ENCODE assay signal across 1 cellular context in genomic region chr10:1048732-1049424, GRCh38.
TF ChIP-seq lines count a peak whose summit lies in the region.

IDI1 (minus strand) TSS chr10:1049119; CDS start chr10:1049003, 116 bp downstream.

TF ChIP-seq in K562, 482 proteins besides CTCF, POLR2A, EP300 and RAD21 (continued from another document and continues in another):
- TF ChIP-seq RNF219 (CRISPR knock-in tag; IDR thresholded peaks at IDR 0.05) (no peak), ZNF407 (IDR thresholded peaks at IDR 0.05; ENCODE audit: low read depth) (no peak), SNIP1 (IDR thresholded peaks at IDR 0.05; ENCODE audit: low read depth) (peak; percentile 71; the same call in 1 of the 2 replicates), KAT7 (CRISPR knock-in tag; IDR thresholded peaks at IDR 0.05; ENCODE audit: borderline replicate concordance) (no peak; the same call in 1 of the 2 replicates), ZEB2 (IDR thresholded peaks at IDR 0.05) (no peak), ATF3 (IDR thresholded peaks at IDR 0.05) (no peak), ATF3 (CRISPR knock-in tag; conservative IDR thresholded peaks at IDR 0.05) (no peak), YBX1 (IDR thresholded peaks at IDR 0.05) (no peak), NCOA1 (IDR thresholded peaks at IDR 0.05; ENCODE audit: low read depth) (peak; percentile 68; the same call in 1 of the 2 replicates), PHF20 (IDR thresholded peaks at IDR 0.05; ENCODE audit: partially characterized antibody) (peak; percentile 4), PRMT5 (CRISPR knock-in tag; IDR thresholded peaks at IDR 0.05) (no peak), GMEB1 (CRISPR knock-in tag; IDR thresholded peaks at IDR 0.05) (peak; percentile 73), MCM7 (IDR thresholded peaks at IDR 0.05) (no peak), ZNF586 (CRISPR knock-in tag; conservative IDR thresholded peaks at IDR 0.05) (no peak), PHF21A (IDR thresholded peaks at IDR 0.05; ENCODE audit: borderline replicate concordance, low read depth) (no peak), TCF7 (IDR thresholded peaks at IDR 0.05; ENCODE audit: borderline replicate concordance) (no peak; the same call in 1 of the 2 replicates), CEBPB (tag; IDR thresholded peaks at IDR 0.05) (no peak), MYBL2 (IDR thresholded peaks at IDR 0.05; ENCODE audit: low read depth) (no peak), MYBL2 (CRISPR knock-in tag; IDR thresholded peaks at IDR 0.05; ENCODE audit: borderline replicate concordance) (no peak), SRSF9 (IDR thresholded peaks at IDR 0.05; ENCODE audit: borderline replicate concordance, low read depth, low read length) (no peak), ZBTB7A (IDR thresholded peaks at IDR 0.05; ENCODE audit: borderline replicate concordance, control insufficient read depth, low read depth, low read length) (0 out of 2 replicates have a peak, but pooled peaks have one; percentile 43), ZNF239 (CRISPR knock-in tag; IDR thresholded peaks at IDR 0.05) (no peak), MTF1 (CRISPR knock-in tag; IDR thresholded peaks at IDR 0.05; ENCODE audit: borderline replicate concordance) (no peak), MAX (CRISPR knock-in tag; IDR thresholded peaks at IDR 0.05) (peak; percentile 71), TEAD2 (tag; IDR thresholded peaks at IDR 0.05) (no peak), MCM5 (IDR thresholded peaks at IDR 0.05; ENCODE audit: low read depth) (no peak), NFXL1 (CRISPR knock-in tag; IDR thresholded peaks at IDR 0.05) (no peak), CBFB (CRISPR knock-in tag; IDR thresholded peaks at IDR 0.05) (0 out of 2 replicates have a peak, but pooled peaks have one; percentile 20), CTBP1 (IDR thresholded peaks at IDR 0.05; ENCODE audit: borderline replicate concordance) (peak; percentile 96), ZNF217 (CRISPR knock-in tag; IDR thresholded peaks at IDR 0.05) (no peak), SFPQ (IDR thresholded peaks at IDR 0.05; ENCODE audit: low read depth, low read length) (no peak), HIVEP1 (CRISPR knock-in tag; IDR thresholded peaks at IDR 0.05) (peak; percentile 65; the same call in 1 of the 2 replicates), KHSRP (IDR thresholded peaks at IDR 0.05) (0 out of 2 replicates have a peak, but pooled peaks have one; percentile 42), ZNF512 (tag; IDR thresholded peaks at IDR 0.05) (no peak), TRIM24 (IDR thresholded peaks at IDR 0.05) (no peak), EWSR1 (IDR thresholded peaks at IDR 0.05; ENCODE audit: borderline replicate concordance, low read depth, partially characterized antibody) (no peak), ARID4B (CRISPR knock-in tag; IDR thresholded peaks at IDR 0.05) (peak; percentile 38), ZNF431 (CRISPR knock-in tag; IDR thresholded peaks at IDR 0.05) (no peak), ZKSCAN8 (CRISPR knock-in tag; IDR thresholded peaks at IDR 0.05) (no peak), MTA2 (IDR thresholded peaks at IDR 0.05; ENCODE audit: low read depth) (no peak)
